11 cellular contexts compared by ENCODE assay signal in genomic region chr6:125533710-125534397, GRCh38.
A peak's percentile ranks its signal among the peaks of the same experiment; 100 is the strongest.
DNase-seq lines count a peak whose midpoint lies in the region; ATAC-seq and TF ChIP-seq lines count a peak whose summit lies in the region.
"Had no signal": no experiment of that assay in that cellular context is flagged by ENCODE, and none has a peak within 500 bp of the region (broad histone marks: within the 10 kb centered on the region; RNA-seq: fewer than 3 reads in every experiment).

No MANE protein-coding gene starts in this region.

- peak overlapping the region in 2 of 3 experiments; percentile 17 to 72; a peak in 2 of 7 replicates for H3K27ac Mint-ChIP-seq in H9
- H3K27ac Mint-ChIP-seq in WTC11, result peak overlapping the region; percentile 39; the same call in 1 of the 2 replicates
- no peak overlapping the region for H3K27ac Mint-ChIP-seq in progenitor cell of endocrine pancreas
- no peak overlapping the region for H3K27ac Mint-ChIP-seq in T-helper 2 cell treated with Interferon-gamma antibody and Interleukin-4, amounts not matched to agents 5 μg/mL and 100 μg/mL, for 36 hours
- H3K27ac Mint-ChIP-seq: T-helper 1 cell treated with Interleukin-12 subunit alpha and Interleukin-12 subunit beta and Interleukin-4 antibody, amounts not matched to agents 30 μg/mL and 1 μg/mL, for 36 hours had no signal

- H2BK5ac ChIP-seq in H9 (ENCODE audit: insufficient read length, low read length), result no peak overlapping the region

- H2BK15ac ChIP-seq in H9 (ENCODE audit: low read depth, low read length), result peak overlapping the region; percentile 30; the same call in 1 of the 2 replicates

- WGBS in H9 (ENCODE audit: extremely low coverage, insufficient read length, low lambda C conversion rate), result no CpG with 5 or more reads among the region's 28 CpGs

- H2AK5ac ChIP-seq in H9 (ENCODE audit: insufficient read length, low read length), result no peak overlapping the region

- H3K4me1 ChIP-seq in H9 (ENCODE audit: insufficient read depth, low read length), result peaks cover 6% of the 10 kb centered on the region; the same call in 1 of the 2 replicates
- H3K4me1 ChIP-seq in iPS-15b (ENCODE audit: control insufficient read depth, insufficient read depth, low read length), result peaks cover 15% of the 10 kb centered on the region
- no peaks in the 10 kb centered on the region for H3K4me1 ChIP-seq in vagina

- no peak overlapping the region for H3K27ac ChIP-seq in H9 (ENCODE audit: insufficient read length, low read depth, low read length)
- H3K27ac ChIP-seq in vagina, result no peak overlapping the region
- H3K27ac ChIP-seq: neutrophil had no signal

- H3K9ac ChIP-seq in H9 (ENCODE audit: extremely low read depth, insufficient read length, low read length), result no peak overlapping the region
- H3K9ac ChIP-seq in iPS-15b (ENCODE audit: low read depth, low read length), result peak overlapping the region; percentile 24

- no peaks in the 10 kb centered on the region for H3K27me3 ChIP-seq in H9 (ENCODE audit: insufficient read depth, low read length)
- H3K27me3 ChIP-seq in iPS-15b (ENCODE audit: control insufficient read depth, insufficient read depth, low read length), result peaks cover 3% of the 10 kb centered on the region
- no peaks in the 10 kb centered on the region for H3K27me3 ChIP-seq in vagina

- H2BK20ac ChIP-seq in H9 (ENCODE audit: low read depth, low read length, poor library complexity, severe bottlenecking), result no peak overlapping the region

- CTCF ChIA-PET in WTC11 (lab: Charles Lee), result interaction anchor here (0.7 to 1.0 kb wide), 3 partner anchors 9 to 225 kb away, joined by 3 read pairs; no protein-coding TSS in a partner anchor

- no peaks in the 10 kb centered on the region for H4K20me1 ChIP-seq in H9 (ENCODE audit: control insufficient read depth, insufficient read depth, insufficient read length)

- no peaks in the 10 kb centered on the region for H3K36me3 ChIP-seq in iPS-15b (ENCODE audit: control insufficient read depth, insufficient read depth, low read length)
- no peaks in the 10 kb centered on the region for H3K36me3 ChIP-seq in vagina
- H3K36me3 ChIP-seq: neutrophil had no signal

- no peak overlapping the region for H4K91ac ChIP-seq in H9 (ENCODE audit: insufficient read length, low read depth, low read length)

- peaks cover 24 to 28% of the 10 kb centered on the region in 2 experiments for H3K4me1 Mint-ChIP-seq in H9
- peaks cover 52% of the 10 kb centered on the region for H3K4me1 Mint-ChIP-seq in WTC11
- peaks cover 16% of the 10 kb centered on the region for H3K4me1 Mint-ChIP-seq in progenitor cell of endocrine pancreas (ENCODE audit: low read depth)
- H3K4me1 Mint-ChIP-seq in T-helper 2 cell treated with Interferon-gamma antibody and Interleukin-4, amounts not matched to agents 5 μg/mL and 100 μg/mL, for 36 hours (ENCODE audit: low read depth), result no peaks in the 10 kb centered on the region

- no peak overlapping the region for H4K5ac ChIP-seq in H9 (ENCODE audit: insufficient read length, low read depth, low read length)

- no peak overlapping the region for H4K8ac ChIP-seq in H9 (replicated peaks; ENCODE audit: insufficient read length, low read depth, low read length)

- DNase-seq in H9 (peak; percentile 66), WTC11 (ENCODE audit: low spot score) (peak; percentile 52), progenitor cell of endocrine pancreas (ENCODE audit: low spot score, unreplicated experiment) (peak; percentile 10), vagina (ENCODE audit: extremely low spot score in 2 of 2) (no peak)
- no peak for DNase-seq in T-helper 2 cell treated with Interferon-gamma antibody and Interleukin-4, amounts not matched to agents 5 μg/mL and 100 μg/mL, for 36 hours (ENCODE audit: low spot score)
- no peak for DNase-seq in stimulated activated CD4-positive, alpha-beta T cell treated with anti-CD3 and anti-CD28 coated beads, Interleukin-4, amount 100 ng/mL, for 1 hour
- DNase-seq: activated CD4-positive, alpha-beta T cell treated with anti-CD3 and anti-CD28 coated beads, Interleukin-2, amount 50 U/mL, for 1 hour had no signal

- H3K4me3 Mint-ChIP-seq in H9 (peak overlapping the region; percentile 16 to 43; a peak in 3 of 5 replicates), WTC11 (peak overlapping the region; percentile 53), progenitor cell of endocrine pancreas (ENCODE audit: low read depth) (peak overlapping the region; percentile 64)
- no peak overlapping the region for H3K4me3 Mint-ChIP-seq in T-helper 2 cell treated with Interferon-gamma antibody and Interleukin-4, amounts not matched to agents 5 μg/mL and 100 μg/mL, for 36 hours
- H3K4me3 Mint-ChIP-seq: T-helper 1 cell treated with Interleukin-12 subunit alpha and Interleukin-12 subunit beta and Interleukin-4 antibody, amounts not matched to agents 30 μg/mL and 1 μg/mL, for 36 hours had no signal

- no peak for TF ChIP-seq POLR2A in vagina (IDR thresholded peaks at IDR 0.05)

- H3K4me2 ChIP-seq in H9 (ENCODE audit: insufficient read depth, insufficient read length, low read length), result peak overlapping the region; percentile 6

- no peak overlapping the region for H3K56ac ChIP-seq in H9 (ENCODE audit: insufficient read length, low read depth, low read length)

- H3K79me2 ChIP-seq in H9 (ENCODE audit: insufficient read depth, low read length), result no peaks in the 10 kb centered on the region

- H3K27me3 Mint-ChIP-seq in H9 (ENCODE audit: low read depth) (no peaks in the 10 kb centered on the region; the same call in 1 of the 2 replicates), WTC11 (ENCODE audit: low read depth) (peaks cover 5% of the 10 kb centered on the region; the same call in 1 of the 2 replicates), progenitor cell of endocrine pancreas (peaks cover 27% of the 10 kb centered on the region)
- peaks cover 27% of the 10 kb centered on the region for H3K27me3 Mint-ChIP-seq in T-helper 2 cell treated with Interferon-gamma antibody and Interleukin-4, amounts not matched to agents 5 μg/mL and 100 μg/mL, for 36 hours (ENCODE audit: low read depth)

- no peaks in the 10 kb centered on the region; a peak in 1 of 5 replicates for H3K9me3 Mint-ChIP-seq in H9
- H3K9me3 Mint-ChIP-seq in WTC11, result no peaks in the 10 kb centered on the region
- H3K9me3 Mint-ChIP-seq in progenitor cell of endocrine pancreas (ENCODE audit: low read depth), result no peaks in the 10 kb centered on the region
- no peaks in the 10 kb centered on the region for H3K9me3 Mint-ChIP-seq in T-helper 2 cell treated with Interferon-gamma antibody and Interleukin-4, amounts not matched to agents 5 μg/mL and 100 μg/mL, for 36 hours
- H3K9me3 Mint-ChIP-seq: T-helper 1 cell treated with Interleukin-12 subunit alpha and Interleukin-12 subunit beta and Interleukin-4 antibody, amounts not matched to agents 30 μg/mL and 1 μg/mL, for 36 hours had no signal

- POLR2A ChIA-PET in WTC11 (lab: Charles Lee), result interaction anchor here (1.0 kb wide), 1 partner anchor 257 kb away, joined by 3 read pairs; no protein-coding TSS in a partner anchor

- H3K14ac ChIP-seq in H9 (ENCODE audit: insufficient read depth, low read length), result peak overlapping the region; percentile 62

- ATAC-seq in WTC11 (peak; percentile 82), GM19328 (IDR thresholded peaks at IDR 0.05; ENCODE audit: unreplicated experiment) (no peak)

- peak overlapping the region; percentile 31 for H3K4me3 ChIP-seq in iPS-15b (ENCODE audit: low read depth, low read length)
- H3K4me3 ChIP-seq in vagina, result no peak overlapping the region

- intact Hi-C loops in vagina (cut with DNase I), result no loop called here

- H2BK12ac ChIP-seq in H9 (ENCODE audit: insufficient read length, low read depth, low read length), result peak overlapping the region; percentile 82

- no peaks in the 10 kb centered on the region for H3K9me3 ChIP-seq in H9 (ENCODE audit: control insufficient read depth, low read depth, low read length)
- no peaks in the 10 kb centered on the region for H3K9me3 ChIP-seq in iPS-15b (ENCODE audit: control insufficient read depth, insufficient read depth, low read length)
- H3K9me3 ChIP-seq in vagina, result no peaks in the 10 kb centered on the region
- H3K9me3 ChIP-seq: neutrophil had no signal

- H3K36me3 Mint-ChIP-seq in H9 (ENCODE audit: insufficient read depth in 1 of 3, low read depth in 3 of 3), result no peaks in the 10 kb centered on the region
- H3K36me3 Mint-ChIP-seq in WTC11, result no peaks in the 10 kb centered on the region
- no peaks in the 10 kb centered on the region for H3K36me3 Mint-ChIP-seq in progenitor cell of endocrine pancreas (ENCODE audit: insufficient read depth)
- no peaks in the 10 kb centered on the region for H3K36me3 Mint-ChIP-seq in T-helper 2 cell treated with Interferon-gamma antibody and Interleukin-4, amounts not matched to agents 5 μg/mL and 100 μg/mL, for 36 hours (ENCODE audit: low read depth)

- H2AFZ ChIP-seq in H9 (ENCODE audit: low read length), result no peak overlapping the region

- H3T11ph ChIP-seq in H9 (ENCODE audit: low read length), result no peak overlapping the region

- TF ChIP-seq CTCF in H9 (conservative IDR thresholded peaks at IDR 0.05), result no peak
- no peak for TF ChIP-seq CTCF in WTC11 (IDR thresholded peaks at IDR 0.05)
- TF ChIP-seq CTCF in progenitor cell of endocrine pancreas (IDR thresholded peaks at IDR 0.05; ENCODE audit: unreplicated experiment), result no peak
- TF ChIP-seq CTCF in vagina (IDR thresholded peaks at IDR 0.05), result no peak

- no peak overlapping the region for H3K23ac ChIP-seq in H9 (ENCODE audit: insufficient read length, low read depth, low read length)

- no peaks in the 10 kb centered on the region for H3K79me1 ChIP-seq in H9 (ENCODE audit: insufficient read depth, low read depth, low read length, poor library complexity, severe bottlenecking)

- H2BK120ac ChIP-seq in H9 (ENCODE audit: low read depth, low read length, poor library complexity, severe bottlenecking), result no peak overlapping the region

- H3K4ac ChIP-seq in H9 (ENCODE audit: low read depth, low read length), result no peak overlapping the region

- no peaks in the 10 kb centered on the region for H3K23me2 ChIP-seq in H9 (ENCODE audit: insufficient read length, low read depth, low read length, poor library complexity, severe bottlenecking)

- peak overlapping the region; percentile 81 for H3K18ac ChIP-seq in H9 (ENCODE audit: insufficient read length, low read depth, low read length)

TF ChIP-seq in WTC11, 78 proteins besides CTCF, POLR2A, EP300 and RAD21 (continues in another document):
- TF ChIP-seq ZNF263 (CRISPR knock-in tag; IDR thresholded peaks at IDR 0.05; ENCODE audit: low read depth) (no peak), TCF7 (CRISPR knock-in tag; IDR thresholded peaks at IDR 0.05; ENCODE audit: low read depth) (no peak), FOXK1 (CRISPR knock-in tag; IDR thresholded peaks at IDR 0.05) (0 out of 2 replicates have a peak, but pooled peaks have one; percentile 31)
- TF ChIP-seq, protein P1, sequence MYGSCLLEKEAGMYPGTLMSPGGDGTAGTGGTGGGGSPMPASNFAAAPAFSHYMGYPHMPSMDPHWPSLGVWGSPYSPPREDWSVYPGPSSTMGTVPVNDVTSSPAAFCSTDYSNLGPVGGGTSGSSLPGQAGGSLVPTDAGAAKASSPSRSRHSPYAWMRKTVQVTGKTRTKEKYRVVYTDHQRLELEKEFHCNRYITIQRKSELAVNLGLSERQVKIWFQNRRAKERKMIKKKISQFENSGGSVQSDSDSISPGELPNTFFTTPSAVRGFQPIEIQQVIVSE (CRISPR knock-in tag; IDR thresholded peaks at IDR 0.05; ENCODE audit: borderline replicate concordance), result no peak

Comparison
In these comparisons a context has a peak if more than half of its experiments do, and no peak if none do; other contexts are left out.
1. DNase-seq: peak in H9 (single experiment), WTC11 (single experiment) and progenitor cell of endocrine pancreas (single experiment); none in T-helper 2 cell treated with Interferon-gamma antibody and Interleukin-4, amounts not matched to agents 5 μg/mL and 100 μg/mL, for 36 hours (single experiment), stimulated activated CD4-positive, alpha-beta T cell treated with anti-CD3 and anti-CD28 coated beads, Interleukin-4, amount 100 ng/mL, for 1 hour (single experiment) and vagina (0 of 2).
2. H3K27ac Mint-ChIP-seq: peak in H9 (2 of 3) and WTC11 (single experiment); none in progenitor cell of endocrine pancreas (single experiment) and T-helper 2 cell treated with Interferon-gamma antibody and Interleukin-4, amounts not matched to agents 5 μg/mL and 100 μg/mL, for 36 hours (single experiment).